In the genomic region with DNA sequence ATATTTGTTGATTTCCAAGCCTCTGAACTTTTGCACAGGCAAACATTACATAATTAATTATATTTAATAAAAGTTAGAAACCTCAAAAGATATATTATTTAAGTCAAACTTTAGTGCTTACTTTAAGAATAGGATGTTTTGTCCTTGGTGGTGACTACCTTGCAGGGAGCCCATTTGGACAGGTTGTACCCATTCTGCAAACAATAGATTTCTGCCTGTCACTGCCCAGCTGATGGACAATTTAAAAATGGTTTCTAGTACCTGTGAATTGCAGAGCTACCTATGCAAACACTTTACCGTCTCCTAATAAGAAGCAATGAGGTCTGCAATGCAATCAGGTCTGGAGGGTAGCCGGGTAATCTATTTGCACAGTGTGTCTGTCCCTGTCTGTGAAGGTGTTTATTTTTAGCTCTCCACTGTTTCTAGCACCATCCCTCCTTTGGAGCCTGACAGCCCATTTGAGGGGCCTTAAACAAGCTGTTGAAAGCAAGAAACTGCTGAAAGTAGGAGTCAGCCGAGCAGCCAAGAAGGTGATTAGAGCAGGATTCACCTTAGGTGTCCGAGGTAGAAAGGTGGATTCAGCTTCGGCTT, we compare ENCODE assay signal across 24 cellular contexts.
DNase-seq lines count a peak whose midpoint lies in the region; ATAC-seq and TF ChIP-seq lines count a peak whose summit lies in the region.
"Had no signal": no experiment of that assay in that cellular context is flagged by ENCODE, and none has a peak within 500 bp of the region (broad histone marks: within the 10 kb centered on the region; RNA-seq: fewer than 3 reads in every experiment).

No MANE protein-coding gene starts in this region.

- intact Hi-C loops in heart right ventricle (cut with DNase I): loop anchor here in 3 of 10 donors (5.0 to 10.0 kb wide), 3 partner anchors 96 to 249 kb away; no protein-coding TSS in a partner anchor

- H3K36me3 ChIP-seq in heart right ventricle (no peaks in the 10 kb centered on the region), MG63 (no peaks in the 10 kb centered on the region)
- H3K36me3 ChIP-seq: BE2C, breast epithelium, SJSA1, stomach, tibial artery had no signal

- H3K4me3 ChIP-seq in heart right ventricle: no peak overlapping the region
- H3K4me3 ChIP-seq in MG63: no peak overlapping the region
- H3K4me3 ChIP-seq: breast epithelium, mucosa of descending colon, SJSA1, stomach, tibial artery had no signal

- H3K27me3 ChIP-seq in heart right ventricle (no peaks in the 10 kb centered on the region), MG63 (no peaks in the 10 kb centered on the region)
- H3K27me3 ChIP-seq: BE2C, breast epithelium, SJSA1, stomach, tibial artery had no signal

- H3K27ac ChIP-seq in C4-2B: peak overlapping the region; percentile 85
- H3K27ac ChIP-seq in heart right ventricle: peak overlapping the region; percentile 32 to 77 (median 62)
- H3K27ac ChIP-seq: breast epithelium, SJSA1, stomach, tibial artery had no signal

- ATAC-seq in heart right ventricle (peak in 6 of 8 donors; percentile 57 to 82 (median 74)), GM18498 (IDR thresholded peaks at IDR 0.05; ENCODE audit: unreplicated experiment) (no peak)
- ATAC-seq: activated CD4-positive, CD25-positive, alpha-beta regulatory T cell treated with anti-CD3 and anti-CD28 coated beads, Interleukin-2, amount 50 U/mL, for 24 hours; activated T-helper 17 cell treated with anti-CD3 and anti-CD28 coated beads, Interleukin-2, amount 50 U/mL, for 72 hours had no signal

- TF ChIP-seq CTCF in C4-2B (conservative IDR thresholded peaks at IDR 0.05) (no peak), heart right ventricle (IDR thresholded peaks at IDR 0.05) (no peak), GM20000 (IDR thresholded peaks at IDR 0.05; ENCODE audit: extremely low read depth, missing control alignments) (no peak)

- no peaks in the 10 kb centered on the region for H3K9me3 ChIP-seq in heart right ventricle
- no peaks in the 10 kb centered on the region for H3K9me3 ChIP-seq in MG63
- H3K9me3 ChIP-seq: BE2C, breast epithelium, mucosa of descending colon, SJSA1, stomach, tibial artery had no signal

- DNase-seq in NCI-H1417 treated with DMSO at 0.1 percent for 48 hours (lab: John Stamatoyannopoulos, UW) (peak; percentile 9), NCI-H748 (lab: John Stamatoyannopoulos, UW; ENCODE audit: unreplicated experiment) (peak; percentile 92), heart right ventricle (no peak), GM20000 (ENCODE audit: low spot score) (no peak), UCSD-AML1 (lab: John Stamatoyannopoulos, UW; ENCODE audit: unreplicated experiment) (no peak), MG63 (no peak)
- DNase-seq: activated CD4-positive, alpha-beta memory T cell treated with anti-CD3 and anti-CD28 coated beads for 36 hours; activated CD8-positive, alpha-beta memory T cell treated with anti-CD3 and anti-CD28 coated beads, Interleukin-2, amount 50 U/mL, for 4 hours; BE2C; DND-41; effector CD8-positive, alpha-beta T cell; erythroblast; HCEC 1CT; NCI-H446; stimulated activated CD4-positive, alpha-beta T cell treated with anti-CD3 and anti-CD28 coated beads, Interleukin-2, amount 100 ng/mL, for 24 hours; tibial artery had no signal

- 49 to 62% methylated on average over 5 of the region's 5 CpGs for WGBS in heart right ventricle, 2 donors

- peaks cover 0 to 23% (median 11%) of the 10 kb centered on the region in 9 donors for H3K4me1 ChIP-seq in heart right ventricle
- H3K4me1 ChIP-seq: BE2C, breast epithelium, SJSA1, stomach, tibial artery had no signal

Comparison
In these comparisons a context has a peak if more than half of its experiments do, and no peak if none do; other contexts are left out.
1. DNase-seq: peak in NCI-H1417 treated with DMSO at 0.1 percent for 48 hours (single experiment) and NCI-H748 (single experiment); none in heart right ventricle (0 of 2), GM20000 (single experiment), UCSD-AML1 (single experiment) and MG63 (single experiment).